8 cellular contexts compared by ENCODE assay signal in genomic region chr10:29634764-29635625, GRCh38. TPM values are rescaled to one million over a fixed set of nuclear protein-coding genes. Genes with fewer than 3 reads are reported as not detected.
A peak's percentile ranks its signal among the peaks of the same experiment; 100 is the strongest.
DNase-seq lines count a peak whose midpoint lies in the region; ATAC-seq and TF ChIP-seq lines count a peak whose summit lies in the region.

SVIL (minus strand) TSS chr10:29634971; CDS start chr10:29555058, 79,913 bp downstream.

- WGBS in mesendoderm (ENCODE audit: extremely low coverage, insufficient coverage, low lambda C conversion rate): no CpG with 5 or more reads among the region's 10 CpGs

- no peak for TF ChIP-seq POLR2A in NB4 (IDR thresholded peaks at IDR 0.05; ENCODE audit: extremely low read depth, insufficient read length)
- TF ChIP-seq POLR2A in vagina (IDR thresholded peaks at IDR 0.05): no peak

- no peak within 1 kb of the TSS for H2AK5ac ChIP-seq in mesendoderm (ENCODE audit: low read length)

- no peaks in the 10 kb centered on the region for H3K79me1 ChIP-seq in mesendoderm (ENCODE audit: low read length)

- H3K9me3 ChIP-seq in vagina: no peaks in the 10 kb centered on the region

- peaks cover 9% of the 10 kb centered on the region for H3K4me1 ChIP-seq in mesendoderm (ENCODE audit: control insufficient read depth, low read depth, low read length)
- H3K4me1 ChIP-seq in vagina: peaks cover 73% of the 10 kb centered on the region

- no peak within 1 kb of the TSS for H3K23ac ChIP-seq in mesendoderm (ENCODE audit: low read length)

- H3K56ac ChIP-seq in mesendoderm (ENCODE audit: low read length): peak within 1 kb of the TSS; percentile 43

- no peak within 1 kb of the TSS for H3K4me2 ChIP-seq in mesendoderm (ENCODE audit: low read length)

- ATAC-seq in effector memory CD8-positive, alpha-beta T cell (replicated peaks): no peak
- ATAC-seq in HG02763 (IDR thresholded peaks at IDR 0.05; ENCODE audit: unreplicated experiment): no peak

- no peak within 1 kb of the TSS for H4K5ac ChIP-seq in mesendoderm (ENCODE audit: low read length)

- peaks cover 13% of the 10 kb centered on the region for H3K36me3 Mint-ChIP-seq in effector memory CD8-positive, alpha-beta T cell (ENCODE audit: insufficient read depth)

- H4K8ac ChIP-seq in mesendoderm (ENCODE audit: low read depth, low read length): no peak within 1 kb of the TSS

- peak within 1 kb of the TSS; percentile 92 for H3K18ac ChIP-seq in mesendoderm (ENCODE audit: low read length)

- intact Hi-C loops in vagina (cut with DNase I): no loop called here

- peak within 1 kb of the TSS; percentile 75 to 81 for H3K4me3 Mint-ChIP-seq in effector memory CD8-positive, alpha-beta T cell

- no peak within 1 kb of the TSS for H3K4ac ChIP-seq in mesendoderm (ENCODE audit: low read depth, low read length)

- H3K27me3 ChIP-seq in mesendoderm (ENCODE audit: insufficient read depth, low read length, poor library complexity) (no peaks in the 10 kb centered on the region), vagina (no peaks in the 10 kb centered on the region)

- no peak within 1 kb of the TSS for H2BK120ac ChIP-seq in mesendoderm (ENCODE audit: low read depth, low read length)

- H3K36me3 ChIP-seq in mesendoderm (ENCODE audit: control insufficient read depth, insufficient read depth, low read length) (no peaks in the 10 kb centered on the region), vagina (no peaks in the 10 kb centered on the region)

- peak within 1 kb of the TSS; percentile 59 for H2BK5ac ChIP-seq in mesendoderm (ENCODE audit: low read length)

- TF ChIP-seq CTCF in NB4 (IDR thresholded peaks at IDR 0.05; ENCODE audit: low read depth, low read length) (no peak), vagina (IDR thresholded peaks at IDR 0.05) (peak in 1 of 3 experiments; percentile 31)

- peak within 1 kb of the TSS; percentile 78 for H3K27ac ChIP-seq in mesendoderm (ENCODE audit: low read depth, low read length)
- peak within 1 kb of the TSS; percentile 74 for H3K27ac ChIP-seq in vagina

- H3K79me2 ChIP-seq in mesendoderm (ENCODE audit: control insufficient read depth, insufficient read depth, low read length): peaks cover 7% of the 10 kb centered on the region

- peak within 1 kb of the TSS; percentile 22 for H3K9ac ChIP-seq in mesendoderm (ENCODE audit: low read length)

- H3K4me3 ChIP-seq in NB4 (ENCODE audit: low read depth, low read length) (no peak within 1 kb of the TSS), mesendoderm (ENCODE audit: low read length) (no peak within 1 kb of the TSS), vagina (peak within 1 kb of the TSS in 1 of 2 donors; percentile 28)

- H3K27ac Mint-ChIP-seq in effector memory CD8-positive, alpha-beta T cell: peak within 1 kb of the TSS; percentile 83 to 87

- H3K27me3 Mint-ChIP-seq in effector memory CD8-positive, alpha-beta T cell: no peaks in the 10 kb centered on the region

- DNase-seq in DMS53 (lab: John Stamatoyannopoulos, UW) (peak; percentile 93), NB4 (ENCODE audit: low read depth) (peak; percentile 50), mesendoderm (peak; percentile 92), vagina (ENCODE audit: extremely low spot score in 2 of 2) (peak; percentile 77 to 93), epidermal melanocyte (ENCODE audit: insufficient read length, low spot score) (no peak)
- DNase-seq in effector memory CD8-positive, alpha-beta T cell: no peak
- no peak for DNase-seq in stimulated activated CD8-positive, alpha-beta memory T cell treated with anti-CD3 and anti-CD28 coated beads, Interleukin-4, amount 100 ng/mL, for 48 hours

- H3K4me1 Mint-ChIP-seq in effector memory CD8-positive, alpha-beta T cell (ENCODE audit: low read depth in 2 of 2): peaks cover 34 to 39% of the 10 kb centered on the region in 2 donors

- H2BK15ac ChIP-seq in mesendoderm (replicated peaks; ENCODE audit: low read depth): peak within 1 kb of the TSS; percentile 74

- no peaks in the 10 kb centered on the region for H3K9me3 Mint-ChIP-seq in effector memory CD8-positive, alpha-beta T cell

RNA-seq across cellular contexts. Expression of gene SVIL, which starts in this region (rescaled TPM):
- 15.3 TPM for polyA plus RNA-seq in mesendoderm (2013, experiment 1 of 2)
- 15.0 TPM for polyA plus RNA-seq in mesendoderm (2013, experiment 2 of 2)
- total RNA-seq in vagina: 111 TPM

Comparison
In these comparisons a context has a peak if more than half of its experiments do, and no peak if none do; other contexts are left out.
1. DNase-seq: peak in DMS53 (single experiment), NB4 (single experiment), mesendoderm (single experiment) and vagina (2 of 2); none in effector memory CD8-positive, alpha-beta T cell (0 of 3), epidermal melanocyte (single experiment) and stimulated activated CD8-positive, alpha-beta memory T cell treated with anti-CD3 and anti-CD28 coated beads, Interleukin-4, amount 100 ng/mL, for 48 hours (single experiment).